Comparison of ENCODE assay signal across 22 cellular contexts in genomic region chr10:124660404-124661125, GRCh38.
DNase-seq lines count a peak whose midpoint lies in the region; ATAC-seq and TF ChIP-seq lines count a peak whose summit lies in the region.
"Had no signal": no experiment of that assay in that cellular context is flagged by ENCODE, and none has a peak within 500 bp of the region (broad histone marks: within the 10 kb centered on the region; RNA-seq: fewer than 3 reads in every experiment).

No MANE protein-coding gene starts in this region.

- ATAC-seq in CD8-positive, alpha-beta T cell = no peak
- ATAC-seq in T-cell (replicated peaks in 1 of 4) (no peak), left lung (peak; percentile 70)
- ATAC-seq in stimulated activated memory B cell treated with anti-CD40 and anti-IgM and Interleukin-4, amounts not matched to agents 10 μg/mL and 1 μg/mL and 100 μg/mL, for 72 hours = no peak

- no peaks in the 10 kb centered on the region for H3K9me3 ChIP-seq in CD8-positive, alpha-beta T cell (ENCODE audit: low read length)
- H3K9me3 ChIP-seq in left lung = no peaks in the 10 kb centered on the region
- H3K9me3 ChIP-seq: ovary, transverse colon had no signal

- H3K4me1 ChIP-seq in CD8-positive, alpha-beta T cell (ENCODE audit: insufficient read depth, low read length) = peaks cover 45% of the 10 kb centered on the region
- peaks cover 0 to 44% of the 10 kb centered on the region in 2 donors for H3K4me1 ChIP-seq in left lung

- POLR2A ChIA-PET in CD8-positive, alpha-beta T cell (lab: Charles Lee) = interaction anchor here (1.1 to 2.1 kb wide), 3 partner anchors 12 to 27 kb away, joined by 3 to 7 read pairs (median 3); no protein-coding TSS in a partner anchor
- POLR2A ChIA-PET in T-cell (lab: Charles Lee) = interaction anchor here in 1 of 2 donors (0.6 to 1.0 kb wide), 2 partner anchors 18 to 34 kb away, joined by 3 to 4 read pairs; no protein-coding TSS in a partner anchor

- CTCF ChIA-PET in CD8-positive, alpha-beta T cell (lab: Charles Lee) = interaction anchor here (0.9 to 3.6 kb wide), 5 partner anchors 11 to 130 kb away, joined by 3 to 20 read pairs (median 6); no protein-coding TSS in a partner anchor
- CTCF ChIA-PET in T-cell (lab: Charles Lee) = interaction anchor here (0.6 to 1.2 kb wide), 4 partner anchors 17 to 1280 kb away, joined by 3 to 4 read pairs (median 4); no protein-coding TSS in a partner anchor

- no peak for TF ChIP-seq CTCF in CD8-positive, alpha-beta T cell (IDR thresholded peaks at IDR 0.05)
- no peak for TF ChIP-seq CTCF in left lung (IDR thresholded peaks at IDR 0.05)
- no peak for TF ChIP-seq CTCF in progenitor cell of endocrine pancreas (IDR thresholded peaks at IDR 0.05; ENCODE audit: unreplicated experiment)

- no peak for DNase-seq in CD8-positive, alpha-beta T cell
- DNase-seq in T-cell = no peak
- DNase-seq in left lung = peak in 1 of 2 donors; percentile 69
- no peak for DNase-seq in NCI-H446 (lab: John Stamatoyannopoulos, UW)
- DNase-seq in progenitor cell of endocrine pancreas (ENCODE audit: low spot score, unreplicated experiment) = no peak
- DNase-seq in G401 (ENCODE audit: low spot score) = no peak
- DNase-seq: activated CD4-positive, alpha-beta T cell treated with anti-CD3 and anti-CD28 coated beads for 4 hours; activated effector memory CD4-positive, alpha-beta T cell treated with anti-CD3 and anti-CD28 coated beads, Interleukin-2, amount 50 U/mL, for 16 hours; Calu3; Kasumi-1; mammary epithelial cell; NCI-H1092 treated with DMSO at 0.1 percent for 48 hours; NCI-H2081; NCI-H510A treated with DMSO at 0.1 percent for 48 hours; ovary; RPMI8226; stimulated activated CD4-positive, alpha-beta T cell treated with anti-CD3 and anti-CD28 coated beads, Interleukin-1b, Interleukin-23, amount 100 ng/mL, for 48 hours; stimulated activated naive CD4-positive, alpha-beta T cell treated with Interleukin-2 at 50 U/mL for 16 hours; transverse colon had no signal

- intact Hi-C loops in CD8-positive, alpha-beta T cell (cut with DNase I, micrococcal nuclease) = no loop called here
- intact Hi-C loops in left lung (cut with DNase I) = no loop called here

- H3K27ac Mint-ChIP-seq in CD8-positive, alpha-beta T cell = peak overlapping the region; percentile 85
- H3K27ac Mint-ChIP-seq in T-cell = peak overlapping the region; percentile 92 to 96
- H3K27ac Mint-ChIP-seq in stimulated activated memory B cell treated with anti-CD40 and anti-IgM and Interleukin-4, amounts not matched to agents 10 μg/mL and 1 μg/mL and 100 μg/mL, for 72 hours = peak overlapping the region; percentile 78
- no peak overlapping the region for H3K27ac Mint-ChIP-seq in progenitor cell of endocrine pancreas

- no peaks in the 10 kb centered on the region for H3K27me3 Mint-ChIP-seq in CD8-positive, alpha-beta T cell (ENCODE audit: low read depth)
- H3K27me3 Mint-ChIP-seq in T-cell (no peaks in the 10 kb centered on the region), progenitor cell of endocrine pancreas (no peaks in the 10 kb centered on the region)
- no peaks in the 10 kb centered on the region for H3K27me3 Mint-ChIP-seq in stimulated activated memory B cell treated with anti-CD40 and anti-IgM and Interleukin-4, amounts not matched to agents 10 μg/mL and 1 μg/mL and 100 μg/mL, for 72 hours
- H3K27me3 Mint-ChIP-seq: dendritic cell treated with granulocyte-macrophage colony-stimulating factor and Interleukin-4, amounts not matched to agents 40 ng/mL and 50 ng/mL, for 4 days had no signal

- H3K36me3 Mint-ChIP-seq in CD8-positive, alpha-beta T cell = peaks cover 19% of the 10 kb centered on the region
- H3K36me3 Mint-ChIP-seq in T-cell = peaks cover 20% of the 10 kb centered on the region
- peaks cover 16% of the 10 kb centered on the region for H3K36me3 Mint-ChIP-seq in stimulated activated memory B cell treated with anti-CD40 and anti-IgM and Interleukin-4, amounts not matched to agents 10 μg/mL and 1 μg/mL and 100 μg/mL, for 72 hours
- peaks cover 6% of the 10 kb centered on the region for H3K36me3 Mint-ChIP-seq in progenitor cell of endocrine pancreas (ENCODE audit: insufficient read depth)

- H3K9me3 Mint-ChIP-seq in CD8-positive, alpha-beta T cell = no peaks in the 10 kb centered on the region
- H3K9me3 Mint-ChIP-seq in T-cell (no peaks in the 10 kb centered on the region), progenitor cell of endocrine pancreas (ENCODE audit: low read depth) (no peaks in the 10 kb centered on the region)
- H3K9me3 Mint-ChIP-seq in stimulated activated memory B cell treated with anti-CD40 and anti-IgM and Interleukin-4, amounts not matched to agents 10 μg/mL and 1 μg/mL and 100 μg/mL, for 72 hours = no peaks in the 10 kb centered on the region
- H3K9me3 Mint-ChIP-seq: dendritic cell treated with granulocyte-macrophage colony-stimulating factor and Interleukin-4, amounts not matched to agents 40 ng/mL and 50 ng/mL, for 4 days had no signal

- peaks cover 63% of the 10 kb centered on the region for H3K4me1 Mint-ChIP-seq in CD8-positive, alpha-beta T cell (ENCODE audit: low read depth)
- H3K4me1 Mint-ChIP-seq in T-cell (peaks cover 64 to 89% (median 73%) of the 10 kb centered on the region in 3 donors), progenitor cell of endocrine pancreas (ENCODE audit: low read depth) (peaks cover 2% of the 10 kb centered on the region)
- peaks cover 62% of the 10 kb centered on the region for H3K4me1 Mint-ChIP-seq in stimulated activated memory B cell treated with anti-CD40 and anti-IgM and Interleukin-4, amounts not matched to agents 10 μg/mL and 1 μg/mL and 100 μg/mL, for 72 hours

- H3K4me3 Mint-ChIP-seq in CD8-positive, alpha-beta T cell = no peak overlapping the region
- H3K4me3 Mint-ChIP-seq in T-cell = peak overlapping the region in 1 of 3 donors; percentile 54
- H3K4me3 Mint-ChIP-seq in stimulated activated memory B cell treated with anti-CD40 and anti-IgM and Interleukin-4, amounts not matched to agents 10 μg/mL and 1 μg/mL and 100 μg/mL, for 72 hours = no peak overlapping the region
- no peak overlapping the region for H3K4me3 Mint-ChIP-seq in progenitor cell of endocrine pancreas (ENCODE audit: low read depth)
- H3K4me3 Mint-ChIP-seq: dendritic cell treated with granulocyte-macrophage colony-stimulating factor and Interleukin-4, amounts not matched to agents 40 ng/mL and 50 ng/mL, for 4 days had no signal

- no peak overlapping the region for H3K4me3 ChIP-seq in CD8-positive, alpha-beta T cell (ENCODE audit: low read depth, low read length)
- no peak overlapping the region for H3K4me3 ChIP-seq in left lung
- H3K4me3 ChIP-seq: hepatocyte, ovary, transverse colon had no signal

- no peak overlapping the region for H3K27ac ChIP-seq in CD8-positive, alpha-beta T cell (ENCODE audit: low read depth, low read length)
- peak overlapping the region in 1 of 2 donors; percentile 33 for H3K27ac ChIP-seq in left lung
- H3K27ac ChIP-seq: hepatocyte, ovary, transverse colon had no signal

- in situ Hi-C loops in G401 (cut with HindIII; ENCODE audit: low sequenced_read_pairs) = no loop called here

- no peaks in the 10 kb centered on the region for H3K36me3 ChIP-seq in CD8-positive, alpha-beta T cell (ENCODE audit: insufficient read depth, low read length)
- H3K36me3 ChIP-seq in left lung = peaks cover 0 to 25% of the 10 kb centered on the region in 2 donors
- H3K36me3 ChIP-seq: ovary, transverse colon had no signal

- no peaks in the 10 kb centered on the region for H3K27me3 ChIP-seq in CD8-positive, alpha-beta T cell (ENCODE audit: insufficient read depth, low read length)
- no peaks in the 10 kb centered on the region for H3K27me3 ChIP-seq in left lung
- H3K27me3 ChIP-seq: hepatocyte, ovary, transverse colon had no signal
